10 cellular contexts compared by ENCODE assay signal in genomic region chr9:7320139-7320538, GRCh38.
DNase-seq lines count a peak whose midpoint lies in the region; ATAC-seq and TF ChIP-seq lines count a peak whose summit lies in the region.
"Had no signal": no experiment of that assay in that cellular context is flagged by ENCODE, and none has a peak within 500 bp of the region (broad histone marks: within the 10 kb centered on the region; RNA-seq: fewer than 3 reads in every experiment).

No MANE protein-coding gene starts in this region.

- H3K36me3 Mint-ChIP-seq in activated T-cell treated with anti-CD3 and anti-CD28 coated beads, Interleukin-2, amount 50 U/mL, for 4 hours (ENCODE audit: insufficient read depth): no peaks in the 10 kb centered on the region
- H3K36me3 Mint-ChIP-seq: activated CD8-positive, alpha-beta memory T cell treated with anti-CD3 and anti-CD28 coated beads, Interleukin-2, amount 10 ng/mL, durations not matched to agents 7 days and 5 days; memory B cell had no signal

- no peaks in the 10 kb centered on the region for H3K4me1 Mint-ChIP-seq in activated T-cell treated with anti-CD3 and anti-CD28 coated beads, Interleukin-2, amount 50 U/mL, for 4 hours (ENCODE audit: low read depth)
- H3K4me1 Mint-ChIP-seq: activated CD8-positive, alpha-beta memory T cell treated with anti-CD3 and anti-CD28 coated beads, Interleukin-2, amount 10 ng/mL, durations not matched to agents 7 days and 5 days; memory B cell had no signal

- H3K9me3 Mint-ChIP-seq in activated T-cell treated with anti-CD3 and anti-CD28 coated beads, Interleukin-2, amount 50 U/mL, for 4 hours: no peaks in the 10 kb centered on the region
- H3K9me3 Mint-ChIP-seq: memory B cell had no signal

- H3K4me3 Mint-ChIP-seq in activated T-cell treated with anti-CD3 and anti-CD28 coated beads, Interleukin-2, amount 50 U/mL, for 4 hours: no peak overlapping the region
- H3K4me3 Mint-ChIP-seq: activated CD8-positive, alpha-beta memory T cell treated with anti-CD3 and anti-CD28 coated beads, Interleukin-2, amount 10 ng/mL, durations not matched to agents 7 days and 5 days; memory B cell had no signal

- H3K27me3 Mint-ChIP-seq in activated T-cell treated with anti-CD3 and anti-CD28 coated beads, Interleukin-2, amount 50 U/mL, for 4 hours (ENCODE audit: low read depth): peaks cover 12% of the 10 kb centered on the region
- H3K27me3 Mint-ChIP-seq: memory B cell had no signal

- H3K4me3 ChIP-seq in choroid plexus epithelial cell (ENCODE audit: low read depth, low read length): no peak overlapping the region

- DNase-seq in ELR (ENCODE audit: low read depth) (peak; percentile 96), NCI-H524 treated with DMSO at 0.1 percent for 48 hours (lab: John Stamatoyannopoulos, UW) (peak; percentile 37), choroid plexus epithelial cell (ENCODE audit: low read depth) (peak; percentile 88), non-pigmented ciliary epithelial cell (ENCODE audit: low read depth) (peak; percentile 49), iPS-NIHi11 (ENCODE audit: low spot score) (no peak)
- no peak for DNase-seq in activated CD8-positive, alpha-beta memory T cell treated with anti-CD3 and anti-CD28 coated beads, Interleukin-2, amount 50 U/mL, for 48 hours
- no peak for DNase-seq in activated T-cell treated with anti-CD3 and anti-CD28 coated beads, Interleukin-2, amount 50 U/mL, for 4 hours
- DNase-seq: activated CD8-positive, alpha-beta memory T cell treated with anti-CD3 and anti-CD28 coated beads, Interleukin-2, amount 10 ng/mL, durations not matched to agents 7 days and 5 days had no signal

- ATAC-seq in HG03520 (IDR thresholded peaks at IDR 0.05; ENCODE audit: unreplicated experiment): no peak
- ATAC-seq in activated T-cell treated with anti-CD3 and anti-CD28 coated beads, Interleukin-2, amount 50 U/mL, for 4 hours: no peak
- ATAC-seq: activated CD8-positive, alpha-beta memory T cell treated with anti-CD3 and anti-CD28 coated beads, Interleukin-2, amount 10 ng/mL, durations not matched to agents 7 days and 5 days had no signal

- no peak for TF ChIP-seq CTCF in choroid plexus epithelial cell (conservative IDR thresholded peaks at IDR 0.05; ENCODE audit: low read depth, low read length)

Comparison
In these comparisons a context has a peak if more than half of its experiments do, and no peak if none do; other contexts are left out.
1. DNase-seq: peak in ELR (single experiment), NCI-H524 treated with DMSO at 0.1 percent for 48 hours (single experiment), choroid plexus epithelial cell (single experiment) and non-pigmented ciliary epithelial cell (single experiment); none in activated CD8-positive, alpha-beta memory T cell treated with anti-CD3 and anti-CD28 coated beads, Interleukin-2, amount 50 U/mL, for 48 hours (single experiment), activated T-cell treated with anti-CD3 and anti-CD28 coated beads, Interleukin-2, amount 50 U/mL, for 4 hours (single experiment) and iPS-NIHi11 (single experiment).